ENCODE assay signal across 25 cellular contexts in genomic region chr19:36482876-36483275, GRCh38.
"Had no signal": no experiment of that assay in that cellular context is flagged by ENCODE, and none has a peak within 500 bp of the region (broad histone marks: within the 10 kb centered on the region; RNA-seq: fewer than 3 reads in every experiment).

No MANE protein-coding gene starts in this region.

- H3K36me3 ChIP-seq: neural progenitor cell, neutrophil, thyroid gland had no signal

- H3K9me3 ChIP-seq: left ventricle myocardium inferior, neutrophil, right atrium auricular region, testis, thyroid gland had no signal

- H3K27ac ChIP-seq: hepatocyte, left ventricle myocardium inferior, neural progenitor cell, neutrophil, parathyroid adenoma, right atrium auricular region, skin epidermis, stomach, testis, thyroid gland, transverse colon, upper lobe of left lung had no signal

- H3K4me3 ChIP-seq: hepatocyte, left ventricle myocardium inferior, lung, neural progenitor cell, right atrium auricular region, skin epidermis, stomach, testis, thyroid gland, transverse colon, upper lobe of left lung had no signal

- H3K27me3 ChIP-seq: hepatocyte, neural progenitor cell, neutrophil, right atrium auricular region, stomach, testis, thyroid gland, transverse colon, upper lobe of left lung had no signal

- H3K4me1 ChIP-seq: neural progenitor cell, parathyroid adenoma, testis had no signal

- DNase-seq: islet precursor cell; left ventricle myocardium inferior; mesendoderm; naive B cell; natural killer cell; nephron progenitor cell; occipital lobe; stimulated activated CD4-positive, alpha-beta T cell treated with anti-CD3 and anti-CD28 coated beads, Interleukin-12 subunit alpha, Interleukin-12 subunit beta, amount 100 ng/mL, for 4 hours; stimulated activated CD4-positive, alpha-beta T cell treated with anti-CD3 and anti-CD28 coated beads, Interleukin-15, amount 100 ng/mL, for 24 hours; stimulated activated CD4-positive, alpha-beta T cell treated with anti-CD3 and anti-CD28 coated beads, Interleukin-2, amount 100 ng/mL, for 24 hours; stimulated activated CD4-positive, alpha-beta T cell treated with anti-CD3 and anti-CD28 coated beads, Interleukin-4, amount 100 ng/mL, for 1 hour; stimulated activated naive B cell treated with anti-CD40 and anti-IgM and Interleukin-4, amounts not matched to agents 10 μg/mL and 1 μg/mL and 100 μg/mL, for 72 hours; stimulated activated naive CD8-positive, alpha-beta T cell treated with anti-CD3 and anti-CD28 coated beads, Interleukin-15, Interleukin-2, amounts not matched to agents 100 U/mL and 50 U/mL, for 24 hours; stomach; testis; thyroid gland; transverse colon; upper lobe of left lung had no signal
